ENCODE assay signal across 15 cellular contexts in genomic region chr2:161428240-161428587, GRCh38. TPM values are rescaled to one million over a fixed set of nuclear protein-coding genes. Genes with fewer than 3 reads are reported as not detected.
"Had no signal": no experiment of that assay in that cellular context is flagged by ENCODE, and none has a peak within 500 bp of the region (broad histone marks: within the 10 kb centered on the region; RNA-seq: fewer than 3 reads in every experiment).

No MANE protein-coding gene starts in this region.

- H3K27ac Mint-ChIP-seq: stimulated activated naive CD8-positive, alpha-beta T cell treated with anti-CD3 and anti-CD28 coated beads, Interleukin-15, amount 100 ng/mL, for 72 hours had no signal

- ATAC-seq: gastroesophageal sphincter, pancreas had no signal

- DNase-seq: activated CD4-positive, alpha-beta T cell treated with anti-CD3 and anti-CD28 coated beads, Interleukin-2, amount 50 U/mL, for 1 hour; activated naive CD4-positive, alpha-beta T cell treated with Interleukin-2 at 50 U/mL for 16 hours; dermis blood vessel endothelial cell; erythroblast; left cardiac atrium; lower lobe of right lung; midbrain; stimulated activated CD4-positive, alpha-beta T cell treated with anti-CD3 and anti-CD28 coated beads, Interleukin-1b, Interleukin-23, amount 100 ng/mL, for 48 hours; thyroid gland had no signal

- H3K36me3 ChIP-seq: gastroesophageal sphincter, lower lobe of right lung, pancreas, thyroid gland had no signal

- H3K27ac ChIP-seq: gastroesophageal sphincter, lower lobe of right lung, pancreas, thyroid gland had no signal

- H3K9me3 Mint-ChIP-seq: neural crest cell; stimulated activated naive CD8-positive, alpha-beta T cell treated with anti-CD3 and anti-CD28 coated beads, Interleukin-15, amount 100 ng/mL, for 72 hours had no signal

- H3K4me3 ChIP-seq: lower lobe of right lung, thyroid gland had no signal

- H3K9me3 ChIP-seq: lower lobe of right lung, pancreas, thyroid gland had no signal

RNA-seq across cellular contexts. Expression of gene TBR1, which starts 12.1 kb away (rescaled TPM):
- total RNA-seq: activated CD8-positive, alpha-beta memory T cell treated with anti-CD3 and anti-CD28 coated beads for 36 hours; astrocyte; dermis blood vessel endothelial cell; gastroesophageal sphincter; left cardiac atrium; lower lobe of right lung; pancreas had no signal
